ENCODE assay signal across 12 cellular contexts in genomic region chr11:88402192-88402715, GRCh38.
DNase-seq lines count a peak whose midpoint lies in the region; ATAC-seq, FAIRE-seq and TF ChIP-seq lines count a peak whose summit lies in the region.
"Had no signal": no experiment of that assay in that cellular context is flagged by ENCODE, and none has a peak within 500 bp of the region (broad histone marks: within the 10 kb centered on the region; RNA-seq: fewer than 3 reads in every experiment).

No MANE protein-coding gene starts in this region.

- ATAC-seq in GM12878 (no peak), lower lobe of right lung (peak; percentile 51 to 79), HG02938 (IDR thresholded peaks at IDR 0.05; ENCODE audit: unreplicated experiment) (no peak)

- H3K9me3 ChIP-seq in GM12878 (replicated peaks; ENCODE audit: control insufficient read depth, insufficient read depth, low read length) (no peaks in the 10 kb centered on the region; the same call in 2 of the 3 replicates), lower lobe of right lung (no peaks in the 10 kb centered on the region)

- peaks cover 3% of the 10 kb centered on the region; the same call in 1 of the 2 replicates for H3K4me1 ChIP-seq in GM12878 (ENCODE audit: control insufficient read depth, insufficient read depth, low read length)
- H3K4me1 ChIP-seq in lower lobe of right lung = peaks cover 51% of the 10 kb centered on the region

- H3K36me3 ChIP-seq in GM12878 (ENCODE audit: control insufficient read depth in 2 of 2, insufficient read depth in 2 of 2, low read length in 1 of 2) = no peaks in the 10 kb centered on the region
- no peaks in the 10 kb centered on the region for H3K36me3 ChIP-seq in lower lobe of right lung

- CTCF ChIA-PET in GM12878 (lab: Yijun Ruan, JAX) = no interaction called here

- no peak for TF ChIP-seq CTCF in GM12878 (IDR thresholded peaks at IDR 0.05 in 2 of 3, conservative IDR thresholded peaks at IDR 0.05 in 1 of 3; ENCODE audit: control insufficient read depth in 2 of 3, extremely low read depth in 1 of 3, insufficient read depth in 1 of 3, low read depth in 3 of 3, low read length in 3 of 3)
- no peak for TF ChIP-seq CTCF in lower lobe of right lung (IDR thresholded peaks at IDR 0.05)

- POLR2A ChIA-PET in GM12878 (lab: Charles Lee) = no interaction called here

- H3K27me3 ChIP-seq in GM12878 (replicated peaks in 1 of 2; ENCODE audit: control insufficient read depth in 2 of 2, insufficient read depth in 2 of 2, low read length in 1 of 2) (no peaks in the 10 kb centered on the region), lower lobe of right lung (ENCODE audit: low read depth) (no peaks in the 10 kb centered on the region)

- intact Hi-C loops in GM12878 (cut with micrococcal nuclease; ENCODE audit: unreplicated experiment) (no loop called here), lower lobe of right lung (cut with DNase I) (no loop called here)

- peak overlapping the region; percentile 40 for H3K27ac ChIP-seq in GM12878 (ENCODE audit: control insufficient read depth, insufficient read depth)
- peak overlapping the region; percentile 54 for H3K27ac ChIP-seq in lower lobe of right lung

- no peak for TF ChIP-seq POLR2A in GM12878 (IDR thresholded peaks at IDR 0.05; ENCODE audit: low read depth, low read length)

- TF ChIP-seq EP300 in GM12878 (IDR thresholded peaks at IDR 0.05; ENCODE audit: borderline replicate concordance in 1 of 2, control insufficient read depth in 1 of 2, low read depth in 2 of 2, low read length in 2 of 2) = no peak

- BruUV-seq in GM12878 (replicated peaks; lab: Mats Ljungman, UMichigan) = no TSS peak

- TF ChIP-seq RAD21 in GM12878 (IDR thresholded peaks at IDR 0.05; ENCODE audit: insufficient read depth, low read depth, low read length) = no peak

- SMC1A ChIA-PET in GM12878 (lab: Charles Lee; ENCODE audit: uncharacterized antibody, unreplicated experiment) = interaction anchor here (1.9 kb wide), 1 partner anchor 14 kb away, joined by 4 read pairs; no protein-coding TSS in a partner anchor

- WGBS in GM12878 (ENCODE audit: insufficient coverage, insufficient replicate concordance, low lambda C conversion rate, missing lambda C conversion rate) = 52% methylated on average over 2 of the region's 2 CpGs

- no peaks in the 10 kb centered on the region for H4K20me1 ChIP-seq in GM12878 (ENCODE audit: control insufficient read depth, insufficient read depth)

- no peak overlapping the region; the same call in 1 of the 2 replicates for H2AFZ ChIP-seq in GM12878 (ENCODE audit: control insufficient read depth, low read depth, low read length)

- no peak overlapping the region; the same call in 1 of the 2 replicates for H3K4me2 ChIP-seq in GM12878 (ENCODE audit: control insufficient read depth, insufficient read depth)

- no peak for FAIRE-seq in GM12878 (lab: Jason Lieb, UNC)
- FAIRE-seq: islet of Langerhans had no signal

- H3K79me2 ChIP-seq in GM12878 (ENCODE audit: control insufficient read depth, insufficient read depth, low read length) = no peaks in the 10 kb centered on the region

- RAD21 ChIA-PET in GM12878 (lab: Charles Lee; ENCODE audit: unreplicated experiment) = no interaction called here

- in situ Hi-C loops in GM12878 (cut with MboI) = no loop called here

- DNase-seq in AG08395 (ENCODE audit: low spot score) (peak; percentile 62), HCEC 1CT (peak; percentile 96), GM12878 (ENCODE audit: low read depth, low spot score) (peak; percentile 17), lower lobe of right lung (no peak), NOMO-1 (lab: John Stamatoyannopoulos, UW; ENCODE audit: unreplicated experiment in 2 of 2) (no peak), OCI-M2 (lab: John Stamatoyannopoulos, UW; ENCODE audit: unreplicated experiment) (no peak)
- no peak for DNase-seq in stimulated activated CD4-positive, alpha-beta T cell treated with anti-CD3 and anti-CD28 coated beads, Interleukin-4, amount 100 ng/mL, for 1 hour
- DNase-seq: amniotic stem cell, DND-41, T-helper 1 cell had no signal

- H3K9ac ChIP-seq in GM12878 (ENCODE audit: control insufficient read depth, insufficient read depth, low read length) = no peak overlapping the region

- H3K4me3 ChIP-seq in GM12878 (no peak overlapping the region), lower lobe of right lung (no peak overlapping the region)

TF ChIP-seq in GM12878, 131 proteins besides CTCF, POLR2A, EP300 and RAD21:
- TF ChIP-seq TARDBP (IDR thresholded peaks at IDR 0.05; ENCODE audit: borderline replicate concordance) (no peak), RB1 (IDR thresholded peaks at IDR 0.05; ENCODE audit: borderline replicate concordance) (no peak), JUND (IDR thresholded peaks at IDR 0.05; ENCODE audit: low read depth, low read length) (no peak), BRCA1 (IDR thresholded peaks at IDR 0.05; ENCODE audit: low read depth, low read length) (no peak), ZNF207 (IDR thresholded peaks at IDR 0.05; ENCODE audit: borderline replicate concordance) (no peak)
- TF ChIP-seq, protein P1, sequence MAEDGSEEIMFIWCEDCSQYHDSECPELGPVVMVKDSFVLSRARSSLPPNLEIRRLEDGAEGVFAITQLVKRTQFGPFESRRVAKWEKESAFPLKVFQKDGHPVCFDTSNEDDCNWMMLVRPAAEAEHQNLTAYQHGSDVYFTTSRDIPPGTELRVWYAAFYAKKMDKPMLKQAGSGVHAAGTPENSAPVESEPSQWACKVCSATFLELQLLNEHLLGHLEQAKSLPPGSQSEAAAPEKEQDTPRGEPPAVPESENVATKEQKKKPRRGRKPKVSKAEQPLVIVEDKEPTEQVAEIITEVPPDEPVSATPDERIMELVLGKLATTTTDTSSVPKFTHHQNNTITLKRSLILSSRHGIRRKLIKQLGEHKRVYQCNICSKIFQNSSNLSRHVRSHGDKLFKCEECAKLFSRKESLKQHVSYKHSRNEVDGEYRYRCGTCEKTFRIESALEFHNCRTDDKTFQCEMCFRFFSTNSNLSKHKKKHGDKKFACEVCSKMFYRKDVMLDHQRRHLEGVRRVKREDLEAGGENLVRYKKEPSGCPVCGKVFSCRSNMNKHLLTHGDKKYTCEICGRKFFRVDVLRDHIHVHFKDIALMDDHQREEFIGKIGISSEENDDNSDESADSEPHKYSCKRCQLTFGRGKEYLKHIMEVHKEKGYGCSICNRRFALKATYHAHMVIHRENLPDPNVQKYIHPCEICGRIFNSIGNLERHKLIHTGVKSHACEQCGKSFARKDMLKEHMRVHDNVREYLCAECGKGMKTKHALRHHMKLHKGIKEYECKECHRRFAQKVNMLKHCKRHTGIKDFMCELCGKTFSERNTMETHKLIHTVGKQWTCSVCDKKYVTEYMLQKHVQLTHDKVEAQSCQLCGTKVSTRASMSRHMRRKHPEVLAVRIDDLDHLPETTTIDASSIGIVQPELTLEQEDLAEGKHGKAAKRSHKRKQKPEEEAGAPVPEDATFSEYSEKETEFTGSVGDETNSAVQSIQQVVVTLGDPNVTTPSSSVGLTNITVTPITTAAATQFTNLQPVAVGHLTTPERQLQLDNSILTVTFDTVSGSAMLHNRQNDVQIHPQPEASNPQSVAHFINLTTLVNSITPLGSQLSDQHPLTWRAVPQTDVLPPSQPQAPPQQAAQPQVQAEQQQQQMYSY (CRISPR knock-in tag; IDR thresholded peaks at IDR 0.05) = no peak
- TF ChIP-seq, protein P2, sequence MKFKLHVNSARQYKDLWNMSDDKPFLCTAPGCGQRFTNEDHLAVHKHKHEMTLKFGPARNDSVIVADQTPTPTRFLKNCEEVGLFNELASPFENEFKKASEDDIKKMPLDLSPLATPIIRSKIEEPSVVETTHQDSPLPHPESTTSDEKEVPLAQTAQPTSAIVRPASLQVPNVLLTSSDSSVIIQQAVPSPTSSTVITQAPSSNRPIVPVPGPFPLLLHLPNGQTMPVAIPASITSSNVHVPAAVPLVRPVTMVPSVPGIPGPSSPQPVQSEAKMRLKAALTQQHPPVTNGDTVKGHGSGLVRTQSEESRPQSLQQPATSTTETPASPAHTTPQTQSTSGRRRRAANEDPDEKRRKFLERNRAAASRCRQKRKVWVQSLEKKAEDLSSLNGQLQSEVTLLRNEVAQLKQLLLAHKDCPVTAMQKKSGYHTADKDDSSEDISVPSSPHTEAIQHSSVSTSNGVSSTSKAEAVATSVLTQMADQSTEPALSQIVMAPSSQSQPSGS (IDR thresholded peaks at IDR 0.05; ENCODE audit: low read length) = 0 out of 2 replicates have a peak, but pooled peaks have one; percentile 25

Comparison
In these comparisons a context has a peak if more than half of its experiments do, and no peak if none do; other contexts are left out.
1. DNase-seq: peak in AG08395 (single experiment), HCEC 1CT (single experiment) and GM12878 (single experiment); none in lower lobe of right lung (single experiment), stimulated activated CD4-positive, alpha-beta T cell treated with anti-CD3 and anti-CD28 coated beads, Interleukin-4, amount 100 ng/mL, for 1 hour (single experiment), NOMO-1 (0 of 2) and OCI-M2 (single experiment).
2. ATAC-seq: peak in lower lobe of right lung (2 of 2); none in GM12878 (single experiment) and HG02938 (single experiment).